1 cellular context compared by ENCODE assay signal in genomic region chr9:105413486-105414068, GRCh38.
A peak's percentile ranks its signal among the peaks of the same experiment; 100 is the strongest.
TF ChIP-seq lines count a peak whose summit lies in the region.

No MANE protein-coding gene starts in this region.

TF ChIP-seq in K562, 482 proteins besides CTCF, POLR2A, EP300 and RAD21:
- TF ChIP-seq, protein P1, sequence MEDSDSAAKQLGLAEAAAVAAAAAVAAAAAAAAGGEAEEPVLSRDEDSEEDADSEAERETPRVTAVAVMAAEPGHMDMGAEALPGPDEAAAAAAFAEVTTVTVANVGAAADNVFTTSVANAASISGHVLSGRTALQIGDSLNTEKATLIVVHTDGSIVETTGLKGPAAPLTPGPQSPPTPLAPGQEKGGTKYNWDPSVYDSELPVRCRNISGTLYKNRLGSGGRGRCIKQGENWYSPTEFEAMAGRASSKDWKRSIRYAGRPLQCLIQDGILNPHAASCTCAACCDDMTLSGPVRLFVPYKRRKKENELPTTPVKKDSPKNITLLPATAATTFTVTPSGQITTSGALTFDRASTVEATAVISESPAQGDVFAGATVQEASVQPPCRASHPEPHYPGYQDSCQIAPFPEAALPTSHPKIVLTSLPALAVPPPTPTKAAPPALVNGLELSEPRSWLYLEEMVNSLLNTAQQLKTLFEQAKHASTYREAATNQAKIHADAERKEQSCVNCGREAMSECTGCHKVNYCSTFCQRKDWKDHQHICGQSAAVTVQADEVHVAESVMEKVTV (CRISPR knock-in tag; IDR thresholded peaks at IDR 0.05) = peak; percentile 33; the same call in 1 of the 2 replicates
- TF ChIP-seq ZBTB8A (IDR thresholded peaks at IDR 0.05; ENCODE audit: partially characterized antibody) = no peak
